8 cellular contexts compared by ENCODE assay signal in the genomic region with DNA sequence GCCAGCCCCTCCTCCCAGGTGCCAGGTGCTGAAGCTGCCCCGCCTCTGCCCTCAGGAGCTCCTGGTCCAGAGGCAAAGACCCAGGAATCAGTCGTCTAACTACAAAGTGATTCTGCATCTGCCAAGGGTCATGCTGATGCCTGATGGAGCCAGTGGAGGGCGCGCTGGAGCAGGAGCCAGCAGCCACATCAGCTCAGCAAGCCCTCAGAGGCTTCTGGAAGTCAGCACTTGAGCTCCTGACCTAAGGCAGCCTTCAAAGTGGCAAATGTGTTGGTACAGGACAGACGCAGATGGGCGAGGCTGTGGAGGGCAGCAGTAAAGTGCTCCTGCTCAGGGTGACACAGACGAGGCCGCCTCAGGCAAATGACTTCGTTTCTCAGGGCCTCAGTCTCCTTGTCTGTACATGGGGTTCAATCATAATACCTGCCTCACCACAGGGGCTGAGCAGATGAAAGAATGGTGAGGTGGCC. TPM values are rescaled to one million over a fixed set of nuclear protein-coding genes. Genes with fewer than 3 reads are reported as not detected.
DNase-seq lines count a peak whose midpoint lies in the region; ATAC-seq and TF ChIP-seq lines count a peak whose summit lies in the region.

No MANE protein-coding gene starts in this region.

- H3K27ac Mint-ChIP-seq in neural crest cell (ENCODE audit: unreplicated experiment) = no peak overlapping the region

- no peak overlapping the region for H3K4me3 Mint-ChIP-seq in neural crest cell

- no peak overlapping the region for H3K4me3 ChIP-seq in WERI-Rb-1 (ENCODE audit: low read depth, low read length)

- H3K9me3 ChIP-seq in WERI-Rb-1 (ENCODE audit: severe bottlenecking) = no peaks in the 10 kb centered on the region

- peak; percentile 88 for TF ChIP-seq CTCF in WERI-Rb-1 (IDR thresholded peaks at IDR 0.05; ENCODE audit: low read depth, low read length)
- peak; percentile 72 for TF ChIP-seq CTCF in neural crest cell (conservative IDR thresholded peaks at IDR 0.05)

- no peak overlapping the region for H3K27ac ChIP-seq in WERI-Rb-1

- H3K27me3 Mint-ChIP-seq in neural crest cell (ENCODE audit: low read depth) = no peaks in the 10 kb centered on the region

- DNase-seq in GDM1 (lab: John Stamatoyannopoulos, UW) = peak; percentile 33
- peak; percentile 45 for DNase-seq in M059J (ENCODE audit: low read depth)
- peak; percentile 49 for DNase-seq in WERI-Rb-1
- DNase-seq in dermis blood vessel endothelial cell = peak; percentile 79
- DNase-seq in neural crest cell (ENCODE audit: low read depth, low spot score) = peak; percentile 56
- no peak for DNase-seq in putamen (ENCODE audit: low spot score)

- ATAC-seq in HG02852 (IDR thresholded peaks at IDR 0.05; ENCODE audit: unreplicated experiment) = no peak
- ATAC-seq in GM21528 (IDR thresholded peaks at IDR 0.05; ENCODE audit: low FRiP score, unreplicated experiment) = no peak

- H3K27me3 ChIP-seq in WERI-Rb-1 (ENCODE audit: insufficient read depth, low read depth, severe bottlenecking) = no peaks in the 10 kb centered on the region

- no peaks in the 10 kb centered on the region for H3K4me1 Mint-ChIP-seq in neural crest cell

- peaks cover 7% of the 10 kb centered on the region for H3K36me3 Mint-ChIP-seq in neural crest cell (ENCODE audit: low read depth)

- H3K9me3 Mint-ChIP-seq in neural crest cell = no peaks in the 10 kb centered on the region

- peaks cover 38% of the 10 kb centered on the region for H3K36me3 ChIP-seq in WERI-Rb-1

RNA-seq across cellular contexts. Expression of a gene that starts 10.9 kb away (rescaled TPM):
- total RNA-seq in M059J (2014; rRNA removed; shearing (Covaris generic)) = 11.5 and 18.2 TPM in 2 replicates
- total RNA-seq in dermis blood vessel endothelial cell = 11.1 and 22.2 TPM in 2 replicates
- 25.3 and 25.8 TPM in 2 replicates for total RNA-seq in neural crest cell

RNA-seq across cellular contexts. Expression of a gene that starts 27.0 kb away (rescaled TPM):
- not detected in 2 replicates for total RNA-seq in M059J (2014; rRNA removed; shearing (Covaris generic))
- total RNA-seq in dermis blood vessel endothelial cell (not detected in 2 replicates), neural crest cell (not detected in 2 replicates)

RNA-seq across cellular contexts. Expression of a gene that starts 33.7 kb away (rescaled TPM):
- total RNA-seq in M059J (2014; rRNA removed; shearing (Covaris generic)) = 110 and 115 TPM in 2 replicates
- total RNA-seq in dermis blood vessel endothelial cell (0.34 and 0.74 TPM in 2 replicates), neural crest cell (not detected in 2 replicates)

Comparison
In these comparisons a context has a peak if more than half of its experiments do, and no peak if none do; other contexts are left out.
1. RNA of a gene that starts 33.7 kb away (total RNA-seq): 110 to 115 TPM in M059J; 0.34 to 0.74 TPM in dermis blood vessel endothelial cell and not detected in neural crest cell; every median in the first group is over 10 times any median in the second.